ENCODE assay signal across 15 cellular contexts in genomic region chr9:138075961-138076649, GRCh38.
"Had no signal": no experiment of that assay in that cellular context is flagged by ENCODE, and none has a peak within 500 bp of the region (broad histone marks: within the 10 kb centered on the region; RNA-seq: fewer than 3 reads in every experiment).

No MANE protein-coding gene starts in this region.

- H2AFZ ChIP-seq: hepatocyte had no signal

- H3K79me2 ChIP-seq: hepatocyte had no signal

- H3K36me3 ChIP-seq: ascending aorta, breast epithelium, thyroid gland, uterus had no signal

- H3K27ac ChIP-seq: ascending aorta, breast epithelium, hepatocyte, thyroid gland, uterus had no signal

- H3K9me3 ChIP-seq: ascending aorta, breast epithelium, thyroid gland, uterus had no signal

- DNase-seq: activated CD4-positive, alpha-beta T cell treated with anti-CD3 and anti-CD28 coated beads, Interleukin-2, amount 10 ng/mL, durations not matched to agents 24 days and 14 days; activated CD4-positive, CD25-positive, alpha-beta regulatory T cell; activated naive CD4-positive, alpha-beta T cell treated with anti-CD3 and anti-CD28 coated beads for 36 hours; activated naive CD8-positive, alpha-beta T cell treated with anti-CD3 and anti-CD28 coated beads, Interleukin-2, amount 50 U/mL, for 24 hours; activated T-cell treated with anti-CD3 and anti-CD28 coated beads for 4 hours; islet precursor cell; mesendoderm; stimulated activated CD4-positive, alpha-beta T cell treated with anti-CD3 and anti-CD28 coated beads, Interleukin-1b, Interleukin-23, amount 100 ng/mL, for 48 hours; SW 1271; thyroid gland had no signal

- H3K4me3 ChIP-seq: ascending aorta, breast epithelium, dorsolateral prefrontal cortex, hepatocyte, thyroid gland, uterus had no signal

- ATAC-seq: activated naive CD8-positive, alpha-beta T cell treated with anti-CD3 and anti-CD28 coated beads, Interleukin-2, amount 50 U/mL, for 24 hours had no signal

- H3K4me2 ChIP-seq: hepatocyte had no signal

- H3K27me3 ChIP-seq: ascending aorta, hepatocyte, thyroid gland, uterus had no signal

- H3K4me1 ChIP-seq: ascending aorta, breast epithelium, thyroid gland, uterus had no signal
